ENCODE assay signal across 18 cellular contexts in the genomic region with DNA sequence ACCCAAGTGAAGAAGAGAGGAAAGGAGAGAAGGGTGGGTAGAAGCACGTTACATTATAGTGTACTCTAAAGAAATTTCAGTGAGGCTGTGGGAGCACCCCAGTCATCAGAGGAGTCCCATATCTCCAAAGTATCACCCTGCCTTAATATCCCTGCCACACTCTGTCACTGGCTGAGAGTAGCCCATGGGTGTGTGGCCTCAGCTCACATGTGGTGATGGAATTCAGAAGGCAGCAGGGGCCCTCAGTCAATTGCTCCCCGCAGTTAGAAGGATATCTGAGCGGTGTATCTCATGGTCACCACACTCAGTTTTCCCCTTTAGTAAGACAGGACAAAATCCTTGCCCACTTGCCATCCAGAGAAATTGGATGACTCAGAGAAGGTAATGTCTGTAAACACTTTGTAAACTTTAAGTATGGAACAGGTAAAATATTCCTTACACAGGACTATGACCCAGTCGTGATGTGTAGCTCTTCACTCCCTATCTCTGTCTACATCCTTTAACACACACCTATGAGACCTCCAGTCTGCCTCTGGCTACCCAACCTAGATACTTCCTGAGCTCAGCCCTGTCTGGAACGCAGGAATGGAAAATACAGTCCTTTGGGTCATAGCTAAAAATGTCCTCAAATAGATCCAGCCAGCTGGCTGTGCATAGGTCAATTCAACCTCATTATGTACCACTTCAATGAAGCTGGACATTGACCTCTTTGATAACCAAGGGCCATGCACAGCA. TPM values are rescaled to one million over a fixed set of nuclear protein-coding genes. Genes with fewer than 3 reads are reported as not detected.
DNase-seq lines count a peak whose midpoint lies in the region; ATAC-seq and TF ChIP-seq lines count a peak whose summit lies in the region.
"Had no signal": no experiment of that assay in that cellular context is flagged by ENCODE, and none has a peak within 500 bp of the region (broad histone marks: within the 10 kb centered on the region; RNA-seq: fewer than 3 reads in every experiment).

No MANE protein-coding gene starts in this region.

- H2AFZ ChIP-seq in GM23338, result 0 out of 2 replicates have a peak overlapping the region, but pooled peaks have one; percentile 3

- H3K4me1 Mint-ChIP-seq in GM23338 (no peaks in the 10 kb centered on the region), WTC11 (0 out of 2 replicates have a peak, but pooled peaks cover 3% of the 10 kb centered on the region)
- H3K4me1 Mint-ChIP-seq in activated CD4-positive, alpha-beta memory T cell treated with anti-CD3 and anti-CD28 coated beads, Interleukin-2, amount 10 ng/mL, durations not matched to agents 7 days and 5 days, result peaks cover 18% of the 10 kb centered on the region

- TF ChIP-seq CTCF in GM23338 (conservative IDR thresholded peaks at IDR 0.05; ENCODE audit: low read depth in 2 of 2) (no peak), WTC11 (IDR thresholded peaks at IDR 0.05) (no peak), right lobe of liver (IDR thresholded peaks at IDR 0.05) (no peak), stomach (IDR thresholded peaks at IDR 0.05) (no peak), esophagus muscularis mucosa (IDR thresholded peaks at IDR 0.05) (no peak)

- TF ChIP-seq POLR2A in right lobe of liver (IDR thresholded peaks at IDR 0.05), result peak; percentile 81
- no peak for TF ChIP-seq POLR2A in stomach (IDR thresholded peaks at IDR 0.05)
- no peak for TF ChIP-seq POLR2A in esophagus muscularis mucosa (IDR thresholded peaks at IDR 0.05; ENCODE audit: low read depth)

- H4K20me1 ChIP-seq in GM23338 (replicated peaks; ENCODE audit: insufficient read depth), result no peaks in the 10 kb centered on the region

- CTCF ChIA-PET in WTC11 (lab: Charles Lee), result interaction anchor here (1.2 kb wide), 1 partner anchor 314 kb away, joined by 3 read pairs; no protein-coding TSS in a partner anchor
- CTCF ChIA-PET in activated CD4-positive, alpha-beta memory T cell treated with anti-CD3 and anti-CD28 coated beads, Interleukin-2, amount 10 ng/mL, durations not matched to agents 7 days and 5 days (lab: Charles Lee), result interaction anchor here (0.5 to 0.7 kb wide), 2 partner anchors 30 to 66 kb away, joined by 3 read pairs; no protein-coding TSS in a partner anchor

- DNase-seq in GM23338 (ENCODE audit: low spot score) (no peak), WTC11 (ENCODE audit: low spot score) (no peak), right lobe of liver (peak in 1 of 3 donors; percentile 85), stomach (peak; percentile 30), HuH-7.5 (ENCODE audit: low spot score) (no peak), esophagus muscularis mucosa (ENCODE audit: extremely low spot score) (no peak)
- no peak for DNase-seq in effector memory CD4-positive, alpha-beta T cell
- no peak for DNase-seq in activated CD4-positive, alpha-beta memory T cell treated with anti-CD3 and anti-CD28 coated beads, Interleukin-2, amount 10 ng/mL, durations not matched to agents 7 days and 5 days
- DNase-seq: C1 segment of cervical spinal cord; CD8-positive, alpha-beta memory T cell; DMS79; GOT3; NCI-H1417 treated with DMSO at 0.1 percent for 48 hours; NCI-H2081 treated with DMSO at 0.1 percent for 48 hours; NCI-H446 treated with DMSO at 0.1 percent for 48 hours; NCI-H69; SHP77 had no signal

- H3K27me3 ChIP-seq in GM23338 (ENCODE audit: insufficient read depth), result no peaks in the 10 kb centered on the region
- H3K27me3 ChIP-seq in right lobe of liver, result no peaks in the 10 kb centered on the region
- H3K27me3 ChIP-seq in stomach, result no peaks in the 10 kb centered on the region
- no peaks in the 10 kb centered on the region for H3K27me3 ChIP-seq in effector memory CD4-positive, alpha-beta T cell (replicated peaks; ENCODE audit: control insufficient read depth, insufficient read depth, low read length, poor library complexity, severe bottlenecking)
- H3K27me3 ChIP-seq in esophagus muscularis mucosa, result no peaks in the 10 kb centered on the region

- H3K9me3 ChIP-seq in right lobe of liver, result no peaks in the 10 kb centered on the region
- no peaks in the 10 kb centered on the region for H3K9me3 ChIP-seq in stomach
- H3K9me3 ChIP-seq in effector memory CD4-positive, alpha-beta T cell (ENCODE audit: control insufficient read depth, low read length), result no peaks in the 10 kb centered on the region
- H3K9me3 ChIP-seq in esophagus muscularis mucosa, result no peaks in the 10 kb centered on the region

- intact Hi-C loops in right lobe of liver (cut with DNase I) (no loop called here), stomach (cut with DNase I; ENCODE audit: low total_unique reads) (no loop called here), esophagus muscularis mucosa (cut with DNase I) (no loop called here)

- no peaks in the 10 kb centered on the region for H3K36me3 ChIP-seq in GM23338 (ENCODE audit: insufficient read depth)
- no peaks in the 10 kb centered on the region for H3K36me3 ChIP-seq in right lobe of liver
- H3K36me3 ChIP-seq in stomach, result no peaks in the 10 kb centered on the region
- no peaks in the 10 kb centered on the region for H3K36me3 ChIP-seq in effector memory CD4-positive, alpha-beta T cell (ENCODE audit: control insufficient read depth, insufficient read depth, low read length)
- no peaks in the 10 kb centered on the region for H3K36me3 ChIP-seq in esophagus muscularis mucosa

- H3K4me3 ChIP-seq in GM23338 (no peak overlapping the region), right lobe of liver (no peak overlapping the region), stomach (no peak overlapping the region), esophagus muscularis mucosa (no peak overlapping the region)
- H3K4me3 ChIP-seq in effector memory CD4-positive, alpha-beta T cell (ENCODE audit: insufficient read depth, low read depth, low read length, poor library complexity, severe bottlenecking), result no peak overlapping the region
- H3K4me3 ChIP-seq: SK-N-MC had no signal

- TF ChIP-seq EP300 in stomach (IDR thresholded peaks at IDR 0.05) (no peak), esophagus muscularis mucosa (IDR thresholded peaks at IDR 0.05) (no peak)

- ATAC-seq in GM23338 (no peak), WTC11 (no peak), right lobe of liver (peak; percentile 73 to 87 (median 79))

- H3K4me3 Mint-ChIP-seq in GM23338, result no peak overlapping the region
- no peak overlapping the region for H3K4me3 Mint-ChIP-seq in WTC11
- no peak overlapping the region for H3K4me3 Mint-ChIP-seq in activated CD4-positive, alpha-beta memory T cell treated with anti-CD3 and anti-CD28 coated beads, Interleukin-2, amount 10 ng/mL, durations not matched to agents 7 days and 5 days
- H3K4me3 Mint-ChIP-seq: CD8-positive, alpha-beta memory T cell had no signal

- H3K27ac ChIP-seq in GM23338 (ENCODE audit: low read depth), result no peak overlapping the region
- H3K27ac ChIP-seq in right lobe of liver, result peak overlapping the region; percentile 41 to 88 (median 83)
- H3K27ac ChIP-seq in stomach, result peak overlapping the region in 3 of 5 donors; percentile 0 to 10 (median 0)
- H3K27ac ChIP-seq in effector memory CD4-positive, alpha-beta T cell (ENCODE audit: insufficient read depth, low read length, poor library complexity, severe bottlenecking), result no peak overlapping the region
- no peak overlapping the region for H3K27ac ChIP-seq in esophagus muscularis mucosa (replicated peaks in 1 of 4)
- H3K27ac ChIP-seq: SK-N-MC had no signal

- no peaks in the 10 kb centered on the region for H3K9me2 ChIP-seq in GM23338 (ENCODE audit: insufficient read depth)

- no peaks in the 10 kb centered on the region for H3F3A ChIP-seq in GM23338 (replicated peaks; ENCODE audit: low read depth)

- H3K9me3 Mint-ChIP-seq in GM23338 (no peaks in the 10 kb centered on the region), WTC11 (no peaks in the 10 kb centered on the region)
- no peaks in the 10 kb centered on the region for H3K9me3 Mint-ChIP-seq in activated CD4-positive, alpha-beta memory T cell treated with anti-CD3 and anti-CD28 coated beads, Interleukin-2, amount 10 ng/mL, durations not matched to agents 7 days and 5 days
- H3K9me3 Mint-ChIP-seq: CD8-positive, alpha-beta memory T cell had no signal

- 53% methylated on average over 5 of the region's 5 CpGs for WGBS in right lobe of liver (ENCODE audit: insufficient coverage, low coverage, low lambda C conversion rate, missing lambda C conversion rate)
- 45 to 81% (median 61%) methylated on average over 5 of the region's 5 CpGs for WGBS in stomach, 5 donors
- 78% methylated on average over 5 of the region's 5 CpGs for WGBS in esophagus muscularis mucosa

- H3K27ac Mint-ChIP-seq in GM23338 (no peak overlapping the region), WTC11 (no peak overlapping the region; the same call in 1 of the 2 replicates)
- H3K27ac Mint-ChIP-seq in activated CD4-positive, alpha-beta memory T cell treated with anti-CD3 and anti-CD28 coated beads, Interleukin-2, amount 10 ng/mL, durations not matched to agents 7 days and 5 days, result no peak overlapping the region
- H3K27ac Mint-ChIP-seq: CD8-positive, alpha-beta memory T cell had no signal

- POLR2A ChIA-PET in WTC11 (lab: Charles Lee), result interaction anchor here (1.0 kb wide), 1 partner anchor 8 kb away, joined by 3 read pairs; no protein-coding TSS in a partner anchor
- POLR2A ChIA-PET in activated CD4-positive, alpha-beta memory T cell treated with anti-CD3 and anti-CD28 coated beads, Interleukin-2, amount 10 ng/mL, durations not matched to agents 7 days and 5 days (lab: Charles Lee), result interaction anchor here (1.0 to 1.3 kb wide), 2 partner anchors 22 to 23 kb away, joined by 3 to 4 read pairs; no protein-coding TSS in a partner anchor

- no peaks in the 10 kb centered on the region for H3K4me1 ChIP-seq in GM23338 (ENCODE audit: insufficient read depth)
- H3K4me1 ChIP-seq in right lobe of liver, result peaks cover 0 to 72% (median 34%) of the 10 kb centered on the region in 4 donors
- H3K4me1 ChIP-seq in stomach, result peaks cover 0 to 31% (median 8%) of the 10 kb centered on the region in 4 donors
- H3K4me1 ChIP-seq in effector memory CD4-positive, alpha-beta T cell (ENCODE audit: control insufficient read depth, insufficient read depth, low read length, poor library complexity, severe bottlenecking), result no peaks in the 10 kb centered on the region
- H3K4me1 ChIP-seq in esophagus muscularis mucosa, result peaks cover 0 to 4% (median 0%) of the 10 kb centered on the region in 4 donors

- H3K36me3 Mint-ChIP-seq in GM23338 (ENCODE audit: low read depth) (no peaks in the 10 kb centered on the region), WTC11 (no peaks in the 10 kb centered on the region)
- no peaks in the 10 kb centered on the region for H3K36me3 Mint-ChIP-seq in activated CD4-positive, alpha-beta memory T cell treated with anti-CD3 and anti-CD28 coated beads, Interleukin-2, amount 10 ng/mL, durations not matched to agents 7 days and 5 days (ENCODE audit: low read depth)
- H3K36me3 Mint-ChIP-seq: CD8-positive, alpha-beta memory T cell had no signal

- H3K27me3 Mint-ChIP-seq in GM23338 (ENCODE audit: insufficient read depth, low read depth, poor library complexity) (no peaks in the 10 kb centered on the region), WTC11 (ENCODE audit: low read depth) (no peaks in the 10 kb centered on the region)
- no peaks in the 10 kb centered on the region for H3K27me3 Mint-ChIP-seq in activated CD4-positive, alpha-beta memory T cell treated with anti-CD3 and anti-CD28 coated beads, Interleukin-2, amount 10 ng/mL, durations not matched to agents 7 days and 5 days
- H3K27me3 Mint-ChIP-seq: CD8-positive, alpha-beta memory T cell had no signal

- no peak overlapping the region for H3K4me2 ChIP-seq in GM23338

- H3K79me2 ChIP-seq in GM23338 (replicated peaks; ENCODE audit: insufficient read depth), result no peaks in the 10 kb centered on the region

RNA-seq across cellular contexts. Expression of a gene that starts 24.3 kb away (rescaled TPM):
- total RNA-seq in GM23338 (2014; rRNA removed; shearing (Covaris generic)), result 15.3 and 17.2 TPM in 2 replicates
- polyA plus RNA-seq in GM23338 (2016; fragmentation: Nextera tagmentation; extraction: Ambion mirVana), result 14.6 and 15.1 TPM in 2 replicates
- total RNA-seq in WTC11 (2021), result 19.9 to 24.9 TPM (median 23.0 TPM) in 3 replicates
- total RNA-seq in right lobe of liver, result 1,000 to 10,000 TPM in 2 of 6 experiments, 100 to 1,000 TPM in 4; 151 to 2,070 (median 532) TPM
- total RNA-seq in stomach, result 100 to 1,000 TPM in 2 of 5 donors, 10 to 100 TPM in 3; 20.5 to 208 (median 37.7) TPM
- polyA plus RNA-seq in stomach, result 10 to 100 TPM; 22.8 to 81.0 (median 55.8) TPM
- total RNA-seq in esophagus muscularis mucosa, result 100 to 1,000 TPM in 2 of 4 donors, 10 to 100 TPM in 2; 40.7 to 126 (median 83.6) TPM
- 10 to 100 TPM; 86.7 to 88.8 TPM for total RNA-seq in activated CD4-positive, alpha-beta memory T cell treated with anti-CD3 and anti-CD28 coated beads, Interleukin-2, amount 10 ng/mL, durations not matched to agents 7 days and 5 days

RNA-seq across cellular contexts. Expression of a gene that starts 48.9 kb away (rescaled TPM):
- total RNA-seq in GM23338 (2014; rRNA removed; shearing (Covaris generic)), result 41.8 and 48.7 TPM in 2 replicates
- polyA plus RNA-seq in GM23338 (2016; fragmentation: Nextera tagmentation; extraction: Ambion mirVana), result 29.7 and 32.7 TPM in 2 replicates
- 37.9 to 43.3 TPM (median 39.8 TPM) in 3 replicates for total RNA-seq in WTC11 (2021)
- total RNA-seq in right lobe of liver, result 1 to 10 TPM; 2.9 to 8.1 (median 4.3) TPM
- total RNA-seq in stomach, result 10 to 100 TPM in 3 of 5 donors, 1 to 10 TPM in 2; 1.7 to 32.1 (median 22.3) TPM
- polyA plus RNA-seq in stomach, result 1 to 10 TPM; 2.3 to 3.3 (median 3.1) TPM
- total RNA-seq in esophagus muscularis mucosa, result 1 to 10 TPM; 7.1 to 8.7 (median 7.3) TPM
- 10 to 100 TPM; 26.4 to 26.5 TPM for total RNA-seq in activated CD4-positive, alpha-beta memory T cell treated with anti-CD3 and anti-CD28 coated beads, Interleukin-2, amount 10 ng/mL, durations not matched to agents 7 days and 5 days

Comparison
In these comparisons a context has a peak if more than half of its experiments do, and no peak if none do; other contexts are left out.
1. ATAC-seq: peak in right lobe of liver (4 of 4); none in GM23338 (single experiment) and WTC11 (single experiment).
2. H3K27ac ChIP-seq: peak in right lobe of liver (3 of 3) and stomach (3 of 5); none in GM23338 (single experiment), effector memory CD4-positive, alpha-beta T cell (single experiment) and esophagus muscularis mucosa (0 of 4).